9 cellular contexts compared by ENCODE assay signal in the genomic region with DNA sequence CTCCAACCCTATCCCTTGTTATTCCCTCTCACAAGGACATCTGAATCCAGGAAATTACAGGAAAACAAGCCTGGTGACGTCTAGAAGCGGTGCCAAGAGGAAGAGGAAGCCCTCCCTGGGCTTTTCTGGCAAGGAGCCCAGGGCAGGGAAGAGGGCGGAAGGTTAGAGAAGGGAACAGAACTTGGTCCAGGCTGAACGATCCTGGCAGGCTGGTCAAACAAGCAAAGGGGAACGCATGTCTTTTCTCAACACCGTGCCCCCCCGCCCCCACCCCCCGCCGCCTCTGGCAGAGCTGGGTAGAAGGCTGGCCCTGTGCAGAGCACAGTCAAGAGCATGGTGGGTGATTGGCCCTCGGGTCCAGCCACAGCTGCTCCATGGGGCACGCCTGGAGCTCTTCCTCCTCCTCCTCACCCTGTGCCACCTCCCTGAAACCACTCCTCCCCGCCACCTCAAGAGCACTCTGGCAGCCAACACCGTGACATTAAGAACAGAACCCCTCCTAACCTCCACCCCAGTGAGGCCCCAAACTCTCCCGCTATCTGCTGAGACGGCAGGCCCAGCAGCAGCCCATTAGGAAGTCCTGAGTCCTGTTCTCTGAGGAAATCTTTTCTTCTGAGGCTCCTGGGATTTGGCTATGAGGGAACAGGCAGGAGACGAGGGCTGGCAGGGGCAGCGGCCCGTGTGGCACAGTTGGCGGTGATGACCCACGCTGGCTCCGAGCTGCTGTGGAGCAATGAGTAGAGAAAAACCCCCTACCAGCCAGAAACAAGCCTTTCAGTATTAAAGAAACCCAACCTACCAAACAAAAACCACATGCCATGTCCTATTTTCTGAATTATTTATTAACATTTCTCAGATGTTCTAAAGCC. TPM values are rescaled to one million over a fixed set of nuclear protein-coding genes. Genes with fewer than 3 reads are reported as not detected.
DNase-seq lines count a peak whose midpoint lies in the region; ATAC-seq and TF ChIP-seq lines count a peak whose summit lies in the region.
"Had no signal": no experiment of that assay in that cellular context is flagged by ENCODE, and none has a peak within 500 bp of the region (broad histone marks: within the 10 kb centered on the region; RNA-seq: fewer than 3 reads in every experiment).

No MANE protein-coding gene starts in this region.

- DNase-seq in MV-4-11 (lab: John Stamatoyannopoulos, UW) (peak; percentile 60), coronary artery (ENCODE audit: low spot score) (peak; percentile 79), NCI-H146 (lab: John Stamatoyannopoulos, UW) (no peak), HAP-1 (ENCODE audit: low spot score in 2 of 2) (no peak)
- no peak for DNase-seq in activated CD8-positive, alpha-beta memory T cell treated with anti-CD3 and anti-CD28 coated beads, Interleukin-2, amount 10 ng/mL, durations not matched to agents 7 days and 5 days
- DNase-seq: MG63 had no signal

- H3K4me3 ChIP-seq in BLaER1 treated with 17β-estradiol and CSF1 and Interleukin-3, amounts not matched to agents 10 nM and 100 nM, result peak overlapping the region in 4 of 10 experiments; percentile 7 to 32 (median 22); a peak in 2 of 20 replicates
- H3K4me3 ChIP-seq in coronary artery, result peak overlapping the region; percentile 34
- no peak overlapping the region for H3K4me3 ChIP-seq in muscle layer of duodenum (ENCODE audit: low read depth in 1 of 2, low read length in 2 of 2)
- no peak overlapping the region for H3K4me3 ChIP-seq in HAP-1
- H3K4me3 ChIP-seq: MG63 had no signal

- peaks cover 42 to 64% (median 56%) of the 10 kb centered on the region in 10 experiments for H3K4me1 ChIP-seq in BLaER1 treated with 17β-estradiol and CSF1 and Interleukin-3, amounts not matched to agents 10 nM and 100 nM
- H3K4me1 ChIP-seq in muscle layer of duodenum (ENCODE audit: control insufficient read depth in 1 of 2, insufficient read depth in 2 of 2, low read length in 2 of 2), result peaks cover 9 to 16% of the 10 kb centered on the region in 2 donors
- H3K4me1 ChIP-seq in HAP-1, result no peaks in the 10 kb centered on the region

- no peaks in the 10 kb centered on the region for H3K36me3 Mint-ChIP-seq in activated CD8-positive, alpha-beta memory T cell treated with anti-CD3 and anti-CD28 coated beads, Interleukin-2, amount 10 ng/mL, durations not matched to agents 7 days and 5 days

- CTCF ChIA-PET in activated CD8-positive, alpha-beta memory T cell treated with anti-CD3 and anti-CD28 coated beads, Interleukin-2, amount 10 ng/mL, durations not matched to agents 7 days and 5 days (lab: Charles Lee), result interaction anchor here (0.9 to 17.7 kb wide), 11 partner anchors 11 to 159 kb away, joined by 3 to 199 read pairs (median 4); partner anchors contain the start of genes ACD and CARMIL2

- peak overlapping the region; percentile 66 to 86 (median 80) for H3K4me2 ChIP-seq in BLaER1 treated with 17β-estradiol and CSF1 and Interleukin-3, amounts not matched to agents 10 nM and 100 nM

- H3K27ac ChIP-seq in BLaER1 treated with 17β-estradiol and CSF1 and Interleukin-3, amounts not matched to agents 10 nM and 100 nM, result peak overlapping the region; percentile 50 to 80 (median 72); a peak in 21 of 22 replicates
- peak overlapping the region in 1 of 2 donors; percentile 82 for H3K27ac ChIP-seq in coronary artery
- H3K27ac ChIP-seq in muscle layer of duodenum (ENCODE audit: low read length), result peak overlapping the region; percentile 75

- peak overlapping the region; percentile 38 to 70 (median 64) for H3K9ac ChIP-seq in BLaER1 treated with 17β-estradiol and CSF1 and Interleukin-3, amounts not matched to agents 10 nM and 100 nM

- H4K20me1 ChIP-seq in BLaER1 treated with 17β-estradiol and CSF1 and Interleukin-3, amounts not matched to agents 10 nM and 100 nM, result peaks cover 0 to 8% (median 0%) of the 10 kb centered on the region in 11 experiments; a peak in 1 of 22 replicates

- no peaks in the 10 kb centered on the region for H3K27me3 Mint-ChIP-seq in activated CD8-positive, alpha-beta memory T cell treated with anti-CD3 and anti-CD28 coated beads, Interleukin-2, amount 10 ng/mL, durations not matched to agents 7 days and 5 days

- in situ Hi-C loops in HAP-1 (cut with MboI; ENCODE audit: low sequenced_read_pairs), result loop anchor here (10.0 kb wide), 1 partner anchor 371 kb away; no protein-coding TSS in a partner anchor

- H3K4me3 Mint-ChIP-seq in activated CD8-positive, alpha-beta memory T cell treated with anti-CD3 and anti-CD28 coated beads, Interleukin-2, amount 10 ng/mL, durations not matched to agents 7 days and 5 days, result no peak overlapping the region

- ATAC-seq in GM18861 (IDR thresholded peaks at IDR 0.05; ENCODE audit: unreplicated experiment), result no peak
- ATAC-seq in activated CD8-positive, alpha-beta memory T cell treated with anti-CD3 and anti-CD28 coated beads, Interleukin-2, amount 10 ng/mL, durations not matched to agents 7 days and 5 days, result no peak

- no peaks in the 10 kb centered on the region for H3K27me3 ChIP-seq in BLaER1 treated with 17β-estradiol and CSF1 and Interleukin-3, amounts not matched to agents 10 nM and 100 nM
- H3K27me3 ChIP-seq in muscle layer of duodenum (ENCODE audit: low read depth, low read length), result no peaks in the 10 kb centered on the region
- H3K27me3 ChIP-seq in HAP-1 (ENCODE audit: low read depth), result no peaks in the 10 kb centered on the region
- H3K27me3 ChIP-seq: MG63 had no signal

- no peaks in the 10 kb centered on the region for H3K4me1 Mint-ChIP-seq in activated CD8-positive, alpha-beta memory T cell treated with anti-CD3 and anti-CD28 coated beads, Interleukin-2, amount 10 ng/mL, durations not matched to agents 7 days and 5 days

- no peaks in the 10 kb centered on the region for H3K9me3 Mint-ChIP-seq in activated CD8-positive, alpha-beta memory T cell treated with anti-CD3 and anti-CD28 coated beads, Interleukin-2, amount 10 ng/mL, durations not matched to agents 7 days and 5 days (ENCODE audit: low read depth)

- no peaks in the 10 kb centered on the region for H3K9me3 ChIP-seq in BLaER1 treated with 17β-estradiol and CSF1 and Interleukin-3, amounts not matched to agents 10 nM and 100 nM (replicated peaks in 1 of 11)
- H3K9me3 ChIP-seq in muscle layer of duodenum (ENCODE audit: control insufficient read depth in 1 of 2, low read length in 2 of 2) (no peaks in the 10 kb centered on the region), HAP-1 (no peaks in the 10 kb centered on the region)
- H3K9me3 ChIP-seq: MG63 had no signal

- H3K36me3 ChIP-seq in BLaER1 treated with 17β-estradiol and CSF1 and Interleukin-3, amounts not matched to agents 10 nM and 100 nM, result peaks cover 0 to 23% (median 13%) of the 10 kb centered on the region in 11 experiments; a peak in 11 of 22 replicates
- H3K36me3 ChIP-seq in muscle layer of duodenum (ENCODE audit: control insufficient read depth in 1 of 2, insufficient read depth in 2 of 2, low read length in 2 of 2) (no peaks in the 10 kb centered on the region), HAP-1 (replicated peaks) (no peaks in the 10 kb centered on the region)
- H3K36me3 ChIP-seq: MG63 had no signal

- TF ChIP-seq CTCF in coronary artery (IDR thresholded peaks at IDR 0.05), result no peak

- H3K27ac Mint-ChIP-seq in activated CD8-positive, alpha-beta memory T cell treated with anti-CD3 and anti-CD28 coated beads, Interleukin-2, amount 10 ng/mL, durations not matched to agents 7 days and 5 days, result no peak overlapping the region

RNA-seq across cellular contexts. Expression of gene C16orf86, which starts 7.3 kb away (rescaled TPM):
- total RNA-seq in activated CD8-positive, alpha-beta memory T cell treated with anti-CD3 and anti-CD28 coated beads, Interleukin-2, amount 10 ng/mL, durations not matched to agents 7 days and 5 days, result 1 to 10 TPM; 4.1 to 5.1 TPM

RNA-seq across cellular contexts. Expression of gene ENKD1, which starts 7.4 kb away (rescaled TPM):
- total RNA-seq in activated CD8-positive, alpha-beta memory T cell treated with anti-CD3 and anti-CD28 coated beads, Interleukin-2, amount 10 ng/mL, durations not matched to agents 7 days and 5 days, result 1 to 10 TPM; 6.2 to 8.0 TPM

RNA-seq across cellular contexts. Expression of gene PARD6A, which starts 13.2 kb away (rescaled TPM):
- 10 to 100 TPM; 15.2 to 15.5 TPM for total RNA-seq in activated CD8-positive, alpha-beta memory T cell treated with anti-CD3 and anti-CD28 coated beads, Interleukin-2, amount 10 ng/mL, durations not matched to agents 7 days and 5 days

RNA-seq across cellular contexts. Expression of gene ACD, which starts 13.9 kb away (rescaled TPM):
- 10 to 100 TPM; 49.7 to 58.1 TPM for total RNA-seq in activated CD8-positive, alpha-beta memory T cell treated with anti-CD3 and anti-CD28 coated beads, Interleukin-2, amount 10 ng/mL, durations not matched to agents 7 days and 5 days

RNA-seq across cellular contexts. Expression of gene CARMIL2, which starts 29.0 kb away (rescaled TPM):
- 100 to 1,000 TPM; 154 to 174 TPM for total RNA-seq in activated CD8-positive, alpha-beta memory T cell treated with anti-CD3 and anti-CD28 coated beads, Interleukin-2, amount 10 ng/mL, durations not matched to agents 7 days and 5 days

Comparison
In these comparisons a context has a peak if more than half of its experiments do, and no peak if none do; other contexts are left out.
1. DNase-seq: peak in MV-4-11 (single experiment) and coronary artery (single experiment); none in activated CD8-positive, alpha-beta memory T cell treated with anti-CD3 and anti-CD28 coated beads, Interleukin-2, amount 10 ng/mL, durations not matched to agents 7 days and 5 days (single experiment), NCI-H146 (single experiment) and HAP-1 (0 of 2).